In the genomic region with DNA sequence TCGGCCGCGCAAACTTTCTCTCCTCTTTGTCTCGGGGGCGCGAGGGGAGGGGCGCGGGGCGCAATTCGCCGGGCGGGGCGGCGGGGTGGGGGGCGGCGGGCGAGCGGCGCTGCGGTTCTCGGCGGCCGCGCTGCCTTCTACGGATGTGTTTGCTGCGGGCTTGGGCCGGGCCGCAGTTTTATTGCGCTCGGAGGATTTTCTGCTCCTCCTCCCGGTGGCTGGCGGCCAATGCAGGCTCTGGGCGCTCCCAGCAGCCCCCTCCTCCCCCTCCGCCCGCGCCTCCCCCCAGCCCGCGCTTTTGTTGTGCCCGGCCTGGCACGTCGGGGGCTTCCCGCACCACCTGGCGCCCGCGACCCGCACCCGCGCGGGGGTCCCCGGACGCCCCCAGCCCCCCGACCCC, we compare ENCODE assay signal across 8 cellular contexts. TPM values are rescaled to one million over a fixed set of nuclear protein-coding genes. Genes with fewer than 3 reads are reported as not detected.
A peak's percentile ranks its signal among the peaks of the same experiment; 100 is the strongest.
DNase-seq lines count a peak whose midpoint lies in the region; ATAC-seq, FAIRE-seq and TF ChIP-seq lines count a peak whose summit lies in the region.

A gene with protein sequence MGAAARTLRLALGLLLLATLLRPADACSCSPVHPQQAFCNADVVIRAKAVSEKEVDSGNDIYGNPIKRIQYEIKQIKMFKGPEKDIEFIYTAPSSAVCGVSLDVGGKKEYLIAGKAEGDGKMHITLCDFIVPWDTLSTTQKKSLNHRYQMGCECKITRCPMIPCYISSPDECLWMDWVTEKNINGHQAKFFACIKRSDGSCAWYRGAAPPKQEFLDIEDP (minus strand): TSS at position 154 of the 400 bp plus-strand sequence. CDS start 299 bp downstream, outside the sequence.

- no peak within 1 kb of the TSS for H3K4me3 ChIP-seq in CD4-positive, CD25-positive, alpha-beta regulatory T cell (ENCODE audit: low read depth, low read length)
- H3K4me3 ChIP-seq in fibroblast of villous mesenchyme (ENCODE audit: low read depth, low read length), result peak within 1 kb of the TSS; percentile 88

- no peaks in the 10 kb centered on the region for H3K27me3 ChIP-seq in CD4-positive, CD25-positive, alpha-beta regulatory T cell (ENCODE audit: control insufficient read depth, insufficient read depth, low read length)

- ATAC-seq in CD4-positive, CD25-positive, alpha-beta regulatory T cell (ENCODE audit: low read depth in 2 of 2), result peak; percentile 59 to 74
- ATAC-seq in natural killer cell treated with Interleukin-12 subunit alpha and Interleukin-12 subunit beta and Interleukin-15 and Interleukin-18, amount 100 ng/mL, for 72 hours, result peak; percentile 67 to 71
- no peak for ATAC-seq in GM18502 (IDR thresholded peaks at IDR 0.05; ENCODE audit: poor library complexity, unreplicated experiment)

- no peaks in the 10 kb centered on the region for H3K36me3 ChIP-seq in CD4-positive, CD25-positive, alpha-beta regulatory T cell (ENCODE audit: control insufficient read depth, insufficient read depth, low read length)

- in situ Hi-C loops in KBM-7 (cut with MboI; ENCODE audit: low pct_unique_long_range_greater_than_20kb, low sequenced_read_pairs), result no loop called here

- peak; percentile 12 for TF ChIP-seq CTCF in fibroblast of villous mesenchyme (IDR thresholded peaks at IDR 0.05; ENCODE audit: insufficient read depth, low read depth, low read length)

- H3K27ac Mint-ChIP-seq in CD4-positive, CD25-positive, alpha-beta regulatory T cell, result peak within 1 kb of the TSS in 1 of 3 donors; percentile 49
- no peak within 1 kb of the TSS for H3K27ac Mint-ChIP-seq in natural killer cell treated with Interleukin-12 subunit alpha and Interleukin-12 subunit beta and Interleukin-15 and Interleukin-18, amount 100 ng/mL, for 72 hours

- no peaks in the 10 kb centered on the region for H3K9me3 Mint-ChIP-seq in CD4-positive, CD25-positive, alpha-beta regulatory T cell
- H3K9me3 Mint-ChIP-seq in natural killer cell treated with Interleukin-12 subunit alpha and Interleukin-12 subunit beta and Interleukin-15 and Interleukin-18, amount 100 ng/mL, for 72 hours, result no peaks in the 10 kb centered on the region

- H3K36me3 Mint-ChIP-seq in CD4-positive, CD25-positive, alpha-beta regulatory T cell, result no peaks in the 10 kb centered on the region
- H3K36me3 Mint-ChIP-seq in natural killer cell treated with Interleukin-12 subunit alpha and Interleukin-12 subunit beta and Interleukin-15 and Interleukin-18, amount 100 ng/mL, for 72 hours, result no peaks in the 10 kb centered on the region

- H3K27ac ChIP-seq in CD4-positive, CD25-positive, alpha-beta regulatory T cell (ENCODE audit: insufficient read depth, low read length, poor library complexity, severe bottlenecking), result no peak within 1 kb of the TSS

- no peak for FAIRE-seq in RCC 7860 (lab: Jason Lieb, UNC)

- H3K4me3 Mint-ChIP-seq in CD4-positive, CD25-positive, alpha-beta regulatory T cell, result peak within 1 kb of the TSS; percentile 36 to 82 (median 78)
- H3K4me3 Mint-ChIP-seq in natural killer cell treated with Interleukin-12 subunit alpha and Interleukin-12 subunit beta and Interleukin-15 and Interleukin-18, amount 100 ng/mL, for 72 hours, result no peak within 1 kb of the TSS

- no peaks in the 10 kb centered on the region for H3K9me3 ChIP-seq in CD4-positive, CD25-positive, alpha-beta regulatory T cell (ENCODE audit: control insufficient read depth in 2 of 2, low read length in 2 of 2)

- peak; percentile 60 to 67 (median 67) for DNase-seq in CD4-positive, CD25-positive, alpha-beta regulatory T cell
- DNase-seq in KBM-7, result peak; percentile 81
- peak; percentile 64 for DNase-seq in RCC 7860 (ENCODE audit: low spot score)
- peak; percentile 28 for DNase-seq in activated gamma-delta T cell (lab: John Stamatoyannopoulos, UW)
- DNase-seq in fibroblast of villous mesenchyme (ENCODE audit: low read depth), result peak; percentile 89
- DNase-seq in natural killer cell treated with Interleukin-12 subunit alpha and Interleukin-12 subunit beta and Interleukin-15 and Interleukin-18, amount 100 ng/mL, for 72 hours (ENCODE audit: low spot score), result no peak
- DNase-seq in stimulated activated naive CD4-positive, alpha-beta T cell treated with Interleukin-2 at 50 U/mL for 16 hours (lab: John Stamatoyannopoulos, UW), result peak; percentile 49

- peaks cover 21% of the 10 kb centered on the region for H3K4me1 ChIP-seq in CD4-positive, CD25-positive, alpha-beta regulatory T cell (ENCODE audit: control insufficient read depth, insufficient read depth, low read length, poor library complexity, severe bottlenecking)

- H3K27me3 Mint-ChIP-seq in CD4-positive, CD25-positive, alpha-beta regulatory T cell, result peaks cover 45% of the 10 kb centered on the region
- H3K27me3 Mint-ChIP-seq in natural killer cell treated with Interleukin-12 subunit alpha and Interleukin-12 subunit beta and Interleukin-15 and Interleukin-18, amount 100 ng/mL, for 72 hours, result peaks cover 11 to 20% of the 10 kb centered on the region in 2 donors

- peaks cover 0 to 20% (median 5%) of the 10 kb centered on the region in 4 donors for H3K4me1 Mint-ChIP-seq in CD4-positive, CD25-positive, alpha-beta regulatory T cell
- peaks cover 4 to 9% of the 10 kb centered on the region in 2 donors for H3K4me1 Mint-ChIP-seq in natural killer cell treated with Interleukin-12 subunit alpha and Interleukin-12 subunit beta and Interleukin-15 and Interleukin-18, amount 100 ng/mL, for 72 hours (ENCODE audit: low read depth in 2 of 2)

RNA-seq across cellular contexts. Expression of the gene that starts here (rescaled TPM):
- total RNA-seq in CD4-positive, CD25-positive, alpha-beta regulatory T cell, result 6.5 TPM
- polyA plus RNA-seq in CD4-positive, CD25-positive, alpha-beta regulatory T cell, result under 1 TPM in 3 of 4 donors, not detected in 1; 0.29 to 0.46 (median 0.35) TPM
- total RNA-seq in fibroblast of villous mesenchyme, result 157 and 189 TPM in 2 replicates
- under 1 TPM in 1 of 2 donors, not detected in 1; 0.43 TPM for total RNA-seq in natural killer cell treated with Interleukin-12 subunit alpha and Interleukin-12 subunit beta and Interleukin-15 and Interleukin-18, amount 100 ng/mL, for 72 hours

Comparison
In these comparisons a context has a peak if more than half of its experiments do, and no peak if none do; other contexts are left out.
1. RNA of the gene that starts here (total RNA-seq): 157 to 189 TPM in fibroblast of villous mesenchyme; 6.5 TPM in CD4-positive, CD25-positive, alpha-beta regulatory T cell (single experiment) and 0.43 TPM in natural killer cell treated with Interleukin-12 subunit alpha and Interleukin-12 subunit beta and Interleukin-15 and Interleukin-18, amount 100 ng/mL, for 72 hours; every median in the first group is over 10 times any median in the second.
2. Peak in ATAC-seq in natural killer cell treated with Interleukin-12 subunit alpha and Interleukin-12 subunit beta and Interleukin-15 and Interleukin-18, amount 100 ng/mL, for 72 hours; RNA of the gene not detected or under 1 TPM.